ENCODE assay signal across 21 cellular contexts in genomic region chr2:227248876-227249275, GRCh38.
"Had no signal": no experiment of that assay in that cellular context is flagged by ENCODE, and none has a peak within 500 bp of the region (broad histone marks: within the 10 kb centered on the region; RNA-seq: fewer than 3 reads in every experiment).

No MANE protein-coding gene starts in this region.

- DNase-seq: activated CD4-positive, alpha-beta T cell treated with anti-CD3 and anti-CD28 coated beads, Interleukin-2, amount 10 ng/mL, durations not matched to agents 24 days and 14 days; activated CD8-positive, alpha-beta memory T cell treated with anti-CD3 and anti-CD28 coated beads, Interleukin-2, amount 10 ng/mL, durations not matched to agents 7 days and 5 days; activated CD8-positive, alpha-beta T cell treated with anti-CD3 and anti-CD28 coated beads for 36 hours; activated gamma-delta T cell; activated naive CD4-positive, alpha-beta T cell treated with anti-CD3 and anti-CD28 coated beads, Interleukin-2, amount 50 U/mL, for 16 hours; activated naive CD8-positive, alpha-beta T cell treated with anti-CD3 and anti-CD28 coated beads, Interleukin-2, amount 50 U/mL, for 24 hours; activated T-cell treated with anti-CD3 and anti-CD28 coated beads for 4 hours; cortex of kidney; endodermal cell; esophagus squamous epithelium; gastrocnemius medialis; hippocampal formation; kidney glomerular epithelial cell; left lung; naive thymus-derived CD4-positive, alpha-beta T cell; occipital lobe; posterior cingulate gyrus; right lobe of liver; stimulated activated CD4-positive, alpha-beta T cell treated with anti-CD3 and anti-CD28 coated beads, Interleukin-1b, Interleukin-23, amount 100 ng/mL, for 48 hours; substantia nigra; thyroid gland had no signal
